22 cellular contexts compared by ENCODE assay signal in genomic region chr20:33694666-33695065, GRCh38. TPM values are rescaled to one million over a fixed set of nuclear protein-coding genes. Genes with fewer than 3 reads are reported as not detected.
A peak's percentile ranks its signal among the peaks of the same experiment; 100 is the strongest.
DNase-seq lines count a peak whose midpoint lies in the region; ATAC-seq and TF ChIP-seq lines count a peak whose summit lies in the region.
"Had no signal": no experiment of that assay in that cellular context is flagged by ENCODE, and none has a peak within 500 bp of the region (broad histone marks: within the 10 kb centered on the region; RNA-seq: fewer than 3 reads in every experiment).

No MANE protein-coding gene starts in this region.

- no peak for TF ChIP-seq POLR2A in lower leg skin (IDR thresholded peaks at IDR 0.05)

- peaks cover 2% of the 10 kb centered on the region for H3K9me3 Mint-ChIP-seq in activated naive CD4-positive, alpha-beta T cell treated with anti-CD3 and anti-CD28 coated beads, Interleukin-2, amount 10 ng/mL, durations not matched to agents 7 days and 5 days
- peaks cover 0 to 3% (median 0%) of the 10 kb centered on the region in 9 donors for H3K9me3 Mint-ChIP-seq in naive thymus-derived CD8-positive, alpha-beta T cell
- H3K9me3 Mint-ChIP-seq in type B pancreatic cell, result no peaks in the 10 kb centered on the region
- H3K9me3 Mint-ChIP-seq: CD8-positive, alpha-beta T cell; natural killer cell had no signal

- no peaks in the 10 kb centered on the region for H4K20me1 ChIP-seq in mammary epithelial cell (ENCODE audit: insufficient read depth, low read length)

- no peaks in the 10 kb centered on the region for H3K79me2 ChIP-seq in mammary epithelial cell (ENCODE audit: insufficient read depth, low read length)

- BruUV-seq in mammary epithelial cell (replicated peaks; lab: Mats Ljungman, UMichigan), result no TSS peak

- no peak overlapping the region for H2AFZ ChIP-seq in mammary epithelial cell (ENCODE audit: low read depth, low read length)

- H3K4me3 ChIP-seq in mammary epithelial cell (replicated peaks in 1 of 3; ENCODE audit: insufficient read depth in 1 of 3, low read depth in 2 of 3, low read length in 3 of 3) (no peak overlapping the region), lower leg skin (ENCODE audit: low read depth, poor library complexity, severe bottlenecking) (no peak overlapping the region)
- H3K4me3 ChIP-seq: gastrocnemius medialis had no signal

- H3K9ac ChIP-seq in mammary epithelial cell (ENCODE audit: insufficient read depth, low read length), result no peak overlapping the region

- POLR2A ChIA-PET in naive thymus-derived CD8-positive, alpha-beta T cell (lab: Charles Lee), result interaction anchor here (0.6 to 0.7 kb wide), 4 partner anchors 15 to 236 kb away, joined by 3 to 6 read pairs (median 5); no protein-coding TSS in a partner anchor

- in situ Hi-C loops in mammary epithelial cell (cut with MboI; ENCODE audit: low sequenced_read_pairs in 2 of 2), result no loop called here

- no peak overlapping the region for H3K4me3 Mint-ChIP-seq in activated naive CD4-positive, alpha-beta T cell treated with anti-CD3 and anti-CD28 coated beads, Interleukin-2, amount 10 ng/mL, durations not matched to agents 7 days and 5 days
- no peak overlapping the region for H3K4me3 Mint-ChIP-seq in naive thymus-derived CD8-positive, alpha-beta T cell
- H3K4me3 Mint-ChIP-seq in type B pancreatic cell, result no peak overlapping the region
- H3K4me3 Mint-ChIP-seq: CD8-positive, alpha-beta T cell; natural killer cell; stimulated activated naive B cell treated with anti-CD40 and anti-IgM and Interleukin-4, amounts not matched to agents 10 μg/mL and 1 μg/mL and 100 μg/mL, for 72 hours had no signal

- H3K36me3 ChIP-seq in mammary epithelial cell (ENCODE audit: insufficient read depth, low read length), result no peaks in the 10 kb centered on the region
- H3K36me3 ChIP-seq: gastrocnemius medialis had no signal

- H3K9me3 ChIP-seq in mammary epithelial cell (replicated peaks; ENCODE audit: insufficient read depth, low read length), result no peaks in the 10 kb centered on the region
- H3K9me3 ChIP-seq: gastrocnemius medialis had no signal

- intact Hi-C loops in mammary epithelial cell (cut with micrococcal nuclease) (no loop called here), lower leg skin (cut with DNase I; ENCODE audit: low total_unique reads) (no loop called here)

- CTCF ChIA-PET in activated naive CD4-positive, alpha-beta T cell treated with anti-CD3 and anti-CD28 coated beads, Interleukin-2, amount 10 ng/mL, durations not matched to agents 7 days and 5 days (lab: Charles Lee), result no interaction called here
- CTCF ChIA-PET in mammary epithelial cell (lab: Charles Lee; ENCODE audit: low non-redundant PET), result no interaction called here

- H3K36me3 Mint-ChIP-seq in activated naive CD4-positive, alpha-beta T cell treated with anti-CD3 and anti-CD28 coated beads, Interleukin-2, amount 10 ng/mL, durations not matched to agents 7 days and 5 days, result peaks cover 2% of the 10 kb centered on the region
- no peaks in the 10 kb centered on the region for H3K36me3 Mint-ChIP-seq in naive thymus-derived CD8-positive, alpha-beta T cell
- no peaks in the 10 kb centered on the region for H3K36me3 Mint-ChIP-seq in type B pancreatic cell
- H3K36me3 Mint-ChIP-seq: CD8-positive, alpha-beta T cell; natural killer cell had no signal

- H3K27me3 ChIP-seq in mammary epithelial cell (ENCODE audit: insufficient read depth, low read length), result no peaks in the 10 kb centered on the region
- H3K27me3 ChIP-seq: gastrocnemius medialis had no signal

- H3K4me1 ChIP-seq in mammary epithelial cell (ENCODE audit: insufficient read depth, low read length), result no peaks in the 10 kb centered on the region
- H3K4me1 ChIP-seq: gastrocnemius medialis had no signal

- 70% methylated on average over 7 of the region's 7 CpGs for WGBS in mammary epithelial cell (ENCODE audit: low coverage, missing lambda C conversion rate)
- WGBS in lower leg skin, 2 donors, result 31 to 64% methylated on average over 7 of the region's 7 CpGs

- no peak for ATAC-seq in naive thymus-derived CD8-positive, alpha-beta T cell
- ATAC-seq: activated CD4-positive, CD25-positive, alpha-beta regulatory T cell treated with anti-CD3 and anti-CD28 coated beads, Interleukin-2, amount 50 U/mL, for 24 hours; CD8-positive, alpha-beta T cell; gastrocnemius medialis; natural killer cell; stimulated activated naive B cell treated with anti-CD40 and anti-IgM and Interleukin-4, amounts not matched to agents 10 μg/mL and 1 μg/mL and 100 μg/mL, for 72 hours had no signal

- H3K27ac ChIP-seq in cingulate gyrus (ENCODE audit: low read depth, low read length), result peak overlapping the region; percentile 92
- H3K27ac ChIP-seq in mammary epithelial cell (ENCODE audit: insufficient read depth, low read depth, low read length), result no peak overlapping the region
- H3K27ac ChIP-seq: gastrocnemius medialis had no signal

- H3K27ac Mint-ChIP-seq in activated naive CD4-positive, alpha-beta T cell treated with anti-CD3 and anti-CD28 coated beads, Interleukin-2, amount 10 ng/mL, durations not matched to agents 7 days and 5 days, result peak overlapping the region; percentile 70
- H3K27ac Mint-ChIP-seq in naive thymus-derived CD8-positive, alpha-beta T cell, result peak overlapping the region in 6 of 10 donors; percentile 14 to 80 (median 57)
- peak overlapping the region; percentile 68 for H3K27ac Mint-ChIP-seq in type B pancreatic cell
- H3K27ac Mint-ChIP-seq: CD8-positive, alpha-beta T cell; natural killer cell; stimulated activated naive B cell treated with anti-CD40 and anti-IgM and Interleukin-4, amounts not matched to agents 10 μg/mL and 1 μg/mL and 100 μg/mL, for 72 hours; T-helper 1 cell treated with Interleukin-12 subunit alpha and Interleukin-12 subunit beta and Interleukin-4 antibody, amounts not matched to agents 30 μg/mL and 1 μg/mL, for 36 hours had no signal

- H3K27me3 Mint-ChIP-seq in activated naive CD4-positive, alpha-beta T cell treated with anti-CD3 and anti-CD28 coated beads, Interleukin-2, amount 10 ng/mL, durations not matched to agents 7 days and 5 days, result peaks cover 10% of the 10 kb centered on the region
- no peaks in the 10 kb centered on the region for H3K27me3 Mint-ChIP-seq in naive thymus-derived CD8-positive, alpha-beta T cell
- H3K27me3 Mint-ChIP-seq in type B pancreatic cell, result no peaks in the 10 kb centered on the region
- H3K27me3 Mint-ChIP-seq: stimulated activated naive B cell treated with anti-CD40 and anti-IgM and Interleukin-4, amounts not matched to agents 10 μg/mL and 1 μg/mL and 100 μg/mL, for 72 hours had no signal

- TF ChIP-seq CTCF in type B pancreatic cell (conservative IDR thresholded peaks at IDR 0.05), result no peak
- TF ChIP-seq CTCF in mammary epithelial cell (conservative IDR thresholded peaks at IDR 0.05 in 1 of 2, IDR thresholded peaks at IDR 0.05 in 1 of 2; ENCODE audit: extremely low read depth in 1 of 2, insufficient read depth in 1 of 2, low read depth in 1 of 2, low read length in 2 of 2), result no peak
- no peak for TF ChIP-seq CTCF in lower leg skin (IDR thresholded peaks at IDR 0.05)

- DNase-seq in activated naive CD4-positive, alpha-beta T cell treated with anti-CD3 and anti-CD28 coated beads, Interleukin-2, amount 10 ng/mL, durations not matched to agents 7 days and 5 days, result no peak
- DNase-seq in activated naive CD4-positive, alpha-beta T cell treated with Interleukin-2 at 50 U/mL for 16 hours, result no peak
- DNase-seq in naive thymus-derived CD8-positive, alpha-beta T cell, result no peak
- DNase-seq in type B pancreatic cell (ENCODE audit: extremely low spot score, unreplicated experiment) (no peak), NCI-H510A (lab: John Stamatoyannopoulos, UW) (no peak), mammary epithelial cell (no peak), lower leg skin (ENCODE audit: low spot score in 2 of 2) (no peak)
- DNase-seq: ACHN; activated gamma-delta T cell treated with Interleukin-2 at 50 U/mL for 16 hours; CD8-positive, alpha-beta T cell; gastrocnemius medialis; MM.1S; natural killer cell; NCI-H187 treated with DMSO at 0.1 percent for 48 hours; NCI-H510A treated with DMSO at 0.1 percent for 48 hours; stimulated activated naive B cell treated with anti-CD40 and anti-IgM and Interleukin-4, amounts not matched to agents 10 μg/mL and 1 μg/mL and 100 μg/mL, for 72 hours had no signal

- H3K4me1 Mint-ChIP-seq in activated naive CD4-positive, alpha-beta T cell treated with anti-CD3 and anti-CD28 coated beads, Interleukin-2, amount 10 ng/mL, durations not matched to agents 7 days and 5 days, result peaks cover 26% of the 10 kb centered on the region
- peaks cover 4 to 14% (median 7%) of the 10 kb centered on the region in 4 donors for H3K4me1 Mint-ChIP-seq in naive thymus-derived CD8-positive, alpha-beta T cell
- peaks cover 17% of the 10 kb centered on the region for H3K4me1 Mint-ChIP-seq in type B pancreatic cell (ENCODE audit: unreplicated experiment)

- no peak overlapping the region for H3K4me2 ChIP-seq in mammary epithelial cell (ENCODE audit: insufficient read depth, low read depth, low read length)

- dilution Hi-C loops in mammary epithelial cell (cut with HindIII; ENCODE audit: low sequenced_read_pairs), result no loop called here

RNA-seq across cellular contexts. Expression of gene E2F1, which starts 8.5 kb away (rescaled TPM):
- total RNA-seq in naive thymus-derived CD8-positive, alpha-beta T cell, result 1 to 10 TPM; 1.3 to 1.4 TPM
- polyA plus RNA-seq in naive thymus-derived CD8-positive, alpha-beta T cell, result under 1 TPM; 0.19 to 0.49 (median 0.34) TPM
- total RNA-seq in type B pancreatic cell (ENCODE audit: low replicate concordance) (20.7 and 32.8 TPM in 2 replicates), mammary epithelial cell (10 to 100 TPM in 1 of 2 donors, 1 to 10 TPM in 1; 1.8 to 12.7 TPM), lower leg skin (1 to 10 TPM; 1.4 to 6.3 (median 5.7) TPM)
- 10.3 TPM for polyA plus RNA-seq in mammary epithelial cell
- 10.7 TPM for polyA minus RNA-seq in mammary epithelial cell

RNA-seq across cellular contexts. Expression of gene NECAB3, which starts 20.4 kb away (rescaled TPM):
- total RNA-seq in naive thymus-derived CD8-positive, alpha-beta T cell, result 10 to 100 TPM; 10.8 to 12.8 TPM
- 1 to 10 TPM; 1.1 to 1.8 (median 1.4) TPM for polyA plus RNA-seq in naive thymus-derived CD8-positive, alpha-beta T cell
- total RNA-seq in type B pancreatic cell (ENCODE audit: low replicate concordance) (67.4 and 68.2 TPM in 2 replicates), mammary epithelial cell (10 to 100 TPM; 14.6 to 14.7 TPM), lower leg skin (10 to 100 TPM; 17.1 to 30.8 (median 23.3) TPM)
- polyA plus RNA-seq in mammary epithelial cell, result 5.4 TPM
- polyA minus RNA-seq in mammary epithelial cell, result 2.9 TPM

RNA-seq across cellular contexts. Expression of gene PXMP4, which starts 25.4 kb away (rescaled TPM):
- total RNA-seq in naive thymus-derived CD8-positive, alpha-beta T cell, result 10 to 100 TPM; 10.7 to 12.1 TPM
- polyA plus RNA-seq in naive thymus-derived CD8-positive, alpha-beta T cell, result 10 to 100 TPM in 2 of 3 donors, 1 to 10 TPM in 1; 8.9 to 16.1 (median 16.0) TPM
- total RNA-seq in type B pancreatic cell (ENCODE audit: low replicate concordance) (10.3 and 12.2 TPM in 2 replicates), mammary epithelial cell (10 to 100 TPM in 1 of 2 donors, 1 to 10 TPM in 1; 8.0 to 11.3 TPM), lower leg skin (10 to 100 TPM; 12.5 to 34.1 (median 21.2) TPM)
- 6.5 TPM for polyA plus RNA-seq in mammary epithelial cell
- 2.6 TPM for polyA minus RNA-seq in mammary epithelial cell

RNA-seq across cellular contexts. Expression of gene ACTL10, which starts 27.9 kb away (rescaled TPM):
- 1 to 10 TPM; 3.7 to 4.5 TPM for total RNA-seq in naive thymus-derived CD8-positive, alpha-beta T cell
- polyA plus RNA-seq in naive thymus-derived CD8-positive, alpha-beta T cell, result 1 to 10 TPM; 1.8 to 3.2 (median 1.9) TPM
- total RNA-seq in type B pancreatic cell (ENCODE audit: low replicate concordance) (1.7 and 2.6 TPM in 2 replicates), mammary epithelial cell (1 to 10 TPM; 1.4 to 2.7 TPM), lower leg skin (10 to 100 TPM in 1 of 4 donors, 1 to 10 TPM in 3; 2.1 to 10.2 (median 3.7) TPM)
- polyA plus RNA-seq in mammary epithelial cell, result 0.79 TPM
- not detected for polyA minus RNA-seq in mammary epithelial cell

RNA-seq across cellular contexts. Expression of gene C20orf144, which starts 32.5 kb away (rescaled TPM):
- total RNA-seq in naive thymus-derived CD8-positive, alpha-beta T cell, result under 1 TPM; 0.38 to 0.47 TPM
- polyA plus RNA-seq in naive thymus-derived CD8-positive, alpha-beta T cell, result not detected
- total RNA-seq in type B pancreatic cell (ENCODE audit: low replicate concordance) (0.29 and 0.82 TPM in 2 replicates), mammary epithelial cell (under 1 TPM; under 0.01 to 0.16 TPM), lower leg skin (not detected)
- 0.03 TPM for polyA plus RNA-seq in mammary epithelial cell
- not detected for polyA minus RNA-seq in mammary epithelial cell
- total RNA-seq: Daoy, gastrocnemius medialis, left ventricle myocardium superior, Right ventricle myocardium superior had no signal
